8 cellular contexts compared by ENCODE assay signal in genomic region chr12:106248177-106248848, GRCh38. TPM values are rescaled to one million over a fixed set of nuclear protein-coding genes. Genes with fewer than 3 reads are reported as not detected.
DNase-seq lines count a peak whose midpoint lies in the region; ATAC-seq and TF ChIP-seq lines count a peak whose summit lies in the region.

No MANE protein-coding gene starts in this region.

- TF ChIP-seq CTCF in heart right ventricle (IDR thresholded peaks at IDR 0.05) (no peak), ovary (IDR thresholded peaks at IDR 0.05) (no peak)

- DNase-seq in NCI-H1417 (lab: John Stamatoyannopoulos, UW) (peak; percentile 45 to 83 (median 72)), NCI-H1417 treated with DMSO at 0.1 percent for 48 hours (lab: John Stamatoyannopoulos, UW) (no peak), HAP-1 (ENCODE audit: low spot score in 2 of 2) (peak; percentile 35 to 68), NCI-H226 (peak; percentile 77), heart right ventricle (peak; percentile 60 to 79), ovary (peak; percentile 71 to 83 (median 76)), GM19240 (ENCODE audit: insufficient read length, low spot score) (no peak)

- 1 to 2% methylated on average over 52 to 55 of the region's 55 CpGs for WGBS in heart right ventricle, 2 donors
- 1 to 2% (median 1%) methylated on average over 34 to 55 of the region's 55 CpGs for WGBS in ovary, 3 donors

- no peaks in the 10 kb centered on the region for H3K27me3 ChIP-seq in HAP-1 (ENCODE audit: low read depth)
- H3K27me3 ChIP-seq in heart right ventricle: no peaks in the 10 kb centered on the region
- H3K27me3 ChIP-seq in ovary: no peaks in the 10 kb centered on the region

- ATAC-seq in heart right ventricle: peak; percentile 56 to 69 (median 64)

- H3K36me3 ChIP-seq in HAP-1 (replicated peaks) (peaks cover 12% of the 10 kb centered on the region), heart right ventricle (peaks cover 0 to 12% (median 0%) of the 10 kb centered on the region in 9 donors), ovary (no peaks in the 10 kb centered on the region)

- peaks cover 32% of the 10 kb centered on the region for H3K4me1 ChIP-seq in HAP-1
- H3K4me1 ChIP-seq in heart right ventricle: peaks cover 14 to 57% (median 44%) of the 10 kb centered on the region in 9 donors
- H3K4me1 ChIP-seq in ovary (ENCODE audit: insufficient read depth): peaks cover 16% of the 10 kb centered on the region

- intact Hi-C loops in heart right ventricle (cut with DNase I): loop anchor here in 8 of 10 donors (5.0 to 10.0 kb wide), 4 partner anchors 34 to 94 kb away; partner anchors contain the start of gene TCP11L2 (in 7 of the 8)
- intact Hi-C loops in ovary (cut with DNase I): loop anchor here in 3 of 4 donors (5.0 to 10.0 kb wide), 4 partner anchors 54 to 109 kb away; partner anchors contain the start of genes POLR3B (in 1 of the 3) and TCP11L2 (in 1 of the 3)

- TF ChIP-seq POLR2A in ovary (IDR thresholded peaks at IDR 0.05): no peak

- no peaks in the 10 kb centered on the region for H3K9me3 ChIP-seq in HAP-1
- H3K9me3 ChIP-seq in heart right ventricle: no peaks in the 10 kb centered on the region
- no peaks in the 10 kb centered on the region for H3K9me3 ChIP-seq in ovary

- H3K4me3 ChIP-seq in HAP-1 (peak overlapping the region; percentile 50), heart right ventricle (peak overlapping the region; percentile 67 to 98 (median 89)), ovary (peak overlapping the region; percentile 73)

- peak overlapping the region; percentile 74 for H3K27ac ChIP-seq in angular gyrus (ENCODE audit: low read depth, low read length)
- H3K27ac ChIP-seq in heart right ventricle: peak overlapping the region; percentile 97 to 100 (median 99)
- H3K27ac ChIP-seq in ovary: peak overlapping the region; percentile 99 to 100

- TF ChIP-seq EP300 in ovary (IDR thresholded peaks at IDR 0.05): no peak

- in situ Hi-C loops in HAP-1 (cut with MboI; ENCODE audit: low sequenced_read_pairs): no loop called here

RNA-seq across cellular contexts. Expression of gene CKAP4, which starts 0.5 kb away (rescaled TPM):
- 10 to 100 TPM; 38.5 to 63.2 (median 47.9) TPM for total RNA-seq in heart right ventricle
- 10 to 100 TPM; 12.9 to 40.1 TPM for polyA plus RNA-seq in heart right ventricle
- total RNA-seq in ovary: 10 to 100 TPM; 32.0 to 59.4 (median 55.4) TPM
- 10 to 100 TPM; 26.4 to 87.4 TPM for polyA plus RNA-seq in ovary

RNA-seq across cellular contexts. Expression of gene TCP11L2, which starts 54.2 kb away (rescaled TPM):
- 100 to 1,000 TPM in 9 of 10 donors, 10 to 100 TPM in 1; 77.6 to 168 (median 120) TPM for total RNA-seq in heart right ventricle
- 10 to 100 TPM in 1 of 2 donors, 1 to 10 TPM in 1; 4.9 to 15.4 TPM for polyA plus RNA-seq in heart right ventricle
- total RNA-seq in ovary: 10 to 100 TPM in 6 of 7 donors, 1 to 10 TPM in 1; 8.5 to 41.7 (median 30.3) TPM
- polyA plus RNA-seq in ovary: 10 to 100 TPM; 10.3 to 13.1 TPM

Comparison
In these comparisons a context has a peak if more than half of its experiments do, and no peak if none do; other contexts are left out.
1. DNase-seq: peak in NCI-H1417 (3 of 3), HAP-1 (2 of 2), NCI-H226 (single experiment), heart right ventricle (2 of 2) and ovary (5 of 5); none in NCI-H1417 treated with DMSO at 0.1 percent for 48 hours (single experiment) and GM19240 (single experiment).
2. Peak in every context shown above with its lines, with median percentiles within 50 percentile points of each other: H3K4me3 ChIP-seq and H3K27ac ChIP-seq.